ENCODE assay signal across 7 cellular contexts in the genomic region with DNA sequence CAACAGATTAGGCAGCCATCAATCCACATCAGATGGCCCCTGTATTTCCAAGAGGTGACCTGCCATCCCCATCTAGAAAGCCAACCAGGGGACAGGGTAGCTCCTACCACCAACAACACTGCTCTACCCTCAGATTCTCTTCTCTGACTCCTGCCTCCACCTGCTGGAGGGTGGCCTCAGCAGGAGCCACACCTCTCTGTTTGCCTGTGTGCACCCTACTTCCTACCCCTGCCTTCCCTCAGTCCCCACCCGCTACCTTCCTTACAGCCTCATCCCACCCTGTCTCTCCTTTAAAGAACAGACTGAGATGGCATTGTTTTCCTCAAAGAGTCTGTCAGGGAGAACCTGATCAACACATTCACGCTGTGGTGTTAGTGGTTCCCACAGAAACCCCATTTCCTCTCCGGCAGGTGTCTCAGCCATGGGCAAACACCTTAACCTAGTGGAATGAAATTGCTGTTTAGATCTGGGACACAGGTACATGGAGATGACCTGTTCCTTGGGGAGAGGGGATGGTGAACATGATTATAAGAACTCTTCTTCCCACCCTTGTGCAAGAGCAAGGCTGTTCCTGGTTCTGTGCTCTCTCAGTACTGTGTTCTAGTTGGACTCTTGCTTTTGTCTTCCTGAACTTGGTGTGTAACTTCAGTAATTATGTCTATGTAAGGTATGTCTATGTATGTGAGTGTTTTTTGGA. TPM values are rescaled to one million over a fixed set of nuclear protein-coding genes. Genes with fewer than 3 reads are reported as not detected.
DNase-seq lines count a peak whose midpoint lies in the region; ATAC-seq and TF ChIP-seq lines count a peak whose summit lies in the region.

No MANE protein-coding gene starts in this region.

- POLR2A ChIA-PET in MCF 10A (lab: Yijun Ruan, JAX) = interaction anchor here (1.1 to 3.4 kb wide), 7 partner anchors 10 to 203 kb away, joined by 3 to 105 read pairs (median 8); partner anchors contain the start of gene PYGB

- H3K27me3 ChIP-seq in GM06990 (replicated peaks; ENCODE audit: control insufficient read depth, insufficient read depth, low read length) (no peaks in the 10 kb centered on the region), Karpas-422 (ENCODE audit: low read length) (no peaks in the 10 kb centered on the region)

- no peaks in the 10 kb centered on the region for H3K9me3 ChIP-seq in Karpas-422 (ENCODE audit: low read length)

- DNase-seq in GM06990 (ENCODE audit: extremely low read depth, insufficient read length) (no peak), Karpas-422 (peak; percentile 60), MCF 10A (ENCODE audit: unreplicated experiment) (no peak), neural crest cell (ENCODE audit: low read depth, low spot score) (no peak), LoVo (ENCODE audit: low spot score) (no peak), mesenteric fat pad (ENCODE audit: low spot score) (no peak)

- CTCF ChIA-PET in MCF 10A (lab: Yijun Ruan, JAX) = interaction anchor here (0.6 to 1.6 kb wide), 6 partner anchors 10 to 102 kb away, joined by 3 to 5 read pairs (median 3); partner anchors contain the start of gene PYGB

- H3K27ac Mint-ChIP-seq in MCF 10A (ENCODE audit: low read depth, unreplicated experiment) (no peak overlapping the region), neural crest cell (ENCODE audit: unreplicated experiment) (no peak overlapping the region)

- peaks cover 23% of the 10 kb centered on the region for H3K36me3 Mint-ChIP-seq in MCF 10A (ENCODE audit: insufficient read depth, unreplicated experiment)
- no peaks in the 10 kb centered on the region for H3K36me3 Mint-ChIP-seq in neural crest cell (ENCODE audit: low read depth)

- TF ChIP-seq CTCF in GM06990 (IDR thresholded peaks at IDR 0.05; ENCODE audit: insufficient read depth, low read length, poor library complexity, severe bottlenecking) = peak; percentile 10
- TF ChIP-seq CTCF in MCF 10A (IDR thresholded peaks at IDR 0.05; ENCODE audit: unreplicated experiment) = peak; percentile 15
- no peak for TF ChIP-seq CTCF in neural crest cell (conservative IDR thresholded peaks at IDR 0.05)

- H3K4me3 ChIP-seq in GM06990 (replicated peaks; ENCODE audit: low read depth, low read length) (peak overlapping the region; percentile 89), Karpas-422 (ENCODE audit: low read length) (peak overlapping the region; percentile 98)

- H3K4me1 Mint-ChIP-seq in MCF 10A (ENCODE audit: insufficient read depth, unreplicated experiment) (peaks cover 42% of the 10 kb centered on the region), neural crest cell (peaks cover 42% of the 10 kb centered on the region)

- H3K9me3 Mint-ChIP-seq in MCF 10A (ENCODE audit: unreplicated experiment) (no peaks in the 10 kb centered on the region), neural crest cell (no peaks in the 10 kb centered on the region)

- no peak overlapping the region for H2AFZ ChIP-seq in Karpas-422 (ENCODE audit: low read length)

- H3K79me2 ChIP-seq in Karpas-422 (ENCODE audit: low read length) = peaks cover 61% of the 10 kb centered on the region

- H4K20me1 ChIP-seq in Karpas-422 (ENCODE audit: insufficient read depth, low read depth, low read length) = no peaks in the 10 kb centered on the region

- peaks cover 1% of the 10 kb centered on the region for H3K36me3 ChIP-seq in GM06990 (ENCODE audit: control insufficient read depth, insufficient read depth, low read length)
- H3K36me3 ChIP-seq in Karpas-422 (ENCODE audit: insufficient read depth, low read length) = peaks cover 7% of the 10 kb centered on the region; the same call in 1 of the 2 replicates

- intact Hi-C loops in MCF 10A (cut with micrococcal nuclease) = no loop called here

- no peak for ATAC-seq in HG03571 (IDR thresholded peaks at IDR 0.05; ENCODE audit: unreplicated experiment)

- H3K27me3 Mint-ChIP-seq in MCF 10A (ENCODE audit: insufficient read depth, unreplicated experiment) = no peaks in the 10 kb centered on the region
- peaks cover 2% of the 10 kb centered on the region for H3K27me3 Mint-ChIP-seq in neural crest cell (ENCODE audit: low read depth)

- H3K4me3 Mint-ChIP-seq in MCF 10A (ENCODE audit: unreplicated experiment) = peak overlapping the region; percentile 77
- H3K4me3 Mint-ChIP-seq in neural crest cell = peak overlapping the region; percentile 87

- H3K27ac ChIP-seq in Karpas-422 (ENCODE audit: low read length) = peak overlapping the region; percentile 81

- peak overlapping the region; percentile 75 for H3K4me2 ChIP-seq in Karpas-422 (ENCODE audit: low read depth, low read length, poor library complexity, severe bottlenecking)

- H3K4me1 ChIP-seq in Karpas-422 (ENCODE audit: low read length) = peaks cover 65% of the 10 kb centered on the region

- H3K9ac ChIP-seq in Karpas-422 (ENCODE audit: low read length) = peak overlapping the region; percentile 90

- no TSS peak for BruUV-seq in MCF 10A (replicated peaks; lab: Mats Ljungman, UMichigan)

- no peaks in the 10 kb centered on the region for H3K9me2 ChIP-seq in Karpas-422 (replicated peaks; ENCODE audit: insufficient read depth, low read length)

RNA-seq across cellular contexts. Expression of gene ENTPD6, which starts 1.8 kb away (rescaled TPM):
- 100 and 125 TPM in 2 replicates for total RNA-seq in Karpas-422 (2014; rRNA removed; shearing (Covaris generic); ENCODE audit: low replicate concordance)
- 98.0 and 99.5 TPM in 2 replicates for total RNA-seq in MCF 10A (2022)
- 70.0 and 73.4 TPM in 2 replicates for total RNA-seq in neural crest cell
- total RNA-seq in mesenteric fat pad = 54.3 TPM

RNA-seq across cellular contexts. Expression of gene PYGB, which starts 50.6 kb away (rescaled TPM):
- total RNA-seq in Karpas-422 (2014; rRNA removed; shearing (Covaris generic); ENCODE audit: low replicate concordance) = 188 and 302 TPM in 2 replicates
- 375 and 435 TPM in 2 replicates for total RNA-seq in MCF 10A (2022)
- total RNA-seq in neural crest cell = 71.1 and 77.1 TPM in 2 replicates
- total RNA-seq in mesenteric fat pad = 121 TPM
